8 cellular contexts compared by ENCODE assay signal in genomic region chr3:58116161-58116955, GRCh38.
DNase-seq lines count a peak whose midpoint lies in the region; ATAC-seq and TF ChIP-seq lines count a peak whose summit lies in the region.

No MANE protein-coding gene starts in this region.

- peaks cover 40% of the 10 kb centered on the region for H3K36me3 Mint-ChIP-seq in T-helper 1 cell treated with Interleukin-12 subunit alpha and Interleukin-12 subunit beta and Interleukin-4 antibody, amounts not matched to agents 30 μg/mL and 1 μg/mL, for 36 hours (ENCODE audit: low read depth)

- peak; percentile 69 for ATAC-seq in HG02571 (IDR thresholded peaks at IDR 0.05; ENCODE audit: unreplicated experiment)

- no peak for TF ChIP-seq CTCF in GM06990 (IDR thresholded peaks at IDR 0.05; ENCODE audit: insufficient read depth, low read length, poor library complexity, severe bottlenecking)

- H3K4me3 Mint-ChIP-seq in T-helper 1 cell treated with Interleukin-12 subunit alpha and Interleukin-12 subunit beta and Interleukin-4 antibody, amounts not matched to agents 30 μg/mL and 1 μg/mL, for 36 hours, result peak overlapping the region; percentile 15

- peak overlapping the region; percentile 87 for H3K27ac Mint-ChIP-seq in T-helper 1 cell treated with Interleukin-12 subunit alpha and Interleukin-12 subunit beta and Interleukin-4 antibody, amounts not matched to agents 30 μg/mL and 1 μg/mL, for 36 hours

- H3K27me3 ChIP-seq in GM06990 (replicated peaks; ENCODE audit: control insufficient read depth, insufficient read depth, low read length), result no peaks in the 10 kb centered on the region

- peaks cover 30% of the 10 kb centered on the region for H3K4me1 Mint-ChIP-seq in T-helper 1 cell treated with Interleukin-12 subunit alpha and Interleukin-12 subunit beta and Interleukin-4 antibody, amounts not matched to agents 30 μg/mL and 1 μg/mL, for 36 hours (ENCODE audit: low read depth)

- no peak overlapping the region for H3K4me3 ChIP-seq in GM06990 (replicated peaks; ENCODE audit: low read depth, low read length)

- H3K36me3 ChIP-seq in GM06990 (ENCODE audit: control insufficient read depth, insufficient read depth, low read length), result peaks cover 1% of the 10 kb centered on the region

- intact Hi-C loops in cardiac septum (cut with DNase I), result loop anchor here (5.0 kb wide), 1 partner anchor 34 kb away; no protein-coding TSS in a partner anchor

- H3K27me3 Mint-ChIP-seq in T-helper 1 cell treated with Interleukin-12 subunit alpha and Interleukin-12 subunit beta and Interleukin-4 antibody, amounts not matched to agents 30 μg/mL and 1 μg/mL, for 36 hours (ENCODE audit: low read depth), result no peaks in the 10 kb centered on the region

- peak; percentile 79 for DNase-seq in GM06990 (ENCODE audit: extremely low read depth, insufficient read length)
- peak; percentile 83 for DNase-seq in central memory CD4-positive, alpha-beta T cell
- peak; percentile 12 for DNase-seq in stimulated activated CD8-positive, alpha-beta memory T cell treated with anti-CD3 and anti-CD28 coated beads, Interleukin-4, amount 100 ng/mL, for 24 hours (ENCODE audit: low read depth)
- DNase-seq in NCI-H1436 (lab: John Stamatoyannopoulos, UW), result no peak
- DNase-seq in RKO (ENCODE audit: low spot score), result no peak
- no peak for DNase-seq in cardiac septum (ENCODE audit: low spot score)

- H3K9me3 Mint-ChIP-seq in T-helper 1 cell treated with Interleukin-12 subunit alpha and Interleukin-12 subunit beta and Interleukin-4 antibody, amounts not matched to agents 30 μg/mL and 1 μg/mL, for 36 hours, result no peaks in the 10 kb centered on the region

Comparison
In these comparisons a context has a peak if more than half of its experiments do, and no peak if none do; other contexts are left out.
1. DNase-seq: peak in GM06990 (single experiment), central memory CD4-positive, alpha-beta T cell (single experiment) and stimulated activated CD8-positive, alpha-beta memory T cell treated with anti-CD3 and anti-CD28 coated beads, Interleukin-4, amount 100 ng/mL, for 24 hours (single experiment); none in NCI-H1436 (single experiment), RKO (single experiment) and cardiac septum (single experiment).